9 cellular contexts compared by ENCODE assay signal in genomic region chr20:157154-157553, GRCh38. TPM values are rescaled to one million over a fixed set of nuclear protein-coding genes. Genes with fewer than 3 reads are reported as not detected.
"Had no signal": no experiment of that assay in that cellular context is flagged by ENCODE, and none has a peak within 500 bp of the region (broad histone marks: within the 10 kb centered on the region; RNA-seq: fewer than 3 reads in every experiment).

DEFB127 (plus strand) TSS chr20:157454; CDS start chr20:157545, 91 bp downstream.

- H3K4me2 ChIP-seq: GM23338, KMS-11 had no signal

- H3K4me3 ChIP-seq: GM23338 had no signal

- DNase-seq: H9, HCEC 1CT, KBM-7 had no signal

- H3K27ac ChIP-seq: HL-60, KMS-11 had no signal

- H3K9ac ChIP-seq: KMS-11 had no signal

- ATAC-seq: GM23338, HepG2 had no signal

RNA-seq across cellular contexts. Expression of gene DEFB127, which starts in this region (rescaled TPM):
- total RNA-seq: GM23338, H1, H9, HepG2, HT1080 had no signal
